18 cellular contexts compared by ENCODE assay signal in the genomic region with DNA sequence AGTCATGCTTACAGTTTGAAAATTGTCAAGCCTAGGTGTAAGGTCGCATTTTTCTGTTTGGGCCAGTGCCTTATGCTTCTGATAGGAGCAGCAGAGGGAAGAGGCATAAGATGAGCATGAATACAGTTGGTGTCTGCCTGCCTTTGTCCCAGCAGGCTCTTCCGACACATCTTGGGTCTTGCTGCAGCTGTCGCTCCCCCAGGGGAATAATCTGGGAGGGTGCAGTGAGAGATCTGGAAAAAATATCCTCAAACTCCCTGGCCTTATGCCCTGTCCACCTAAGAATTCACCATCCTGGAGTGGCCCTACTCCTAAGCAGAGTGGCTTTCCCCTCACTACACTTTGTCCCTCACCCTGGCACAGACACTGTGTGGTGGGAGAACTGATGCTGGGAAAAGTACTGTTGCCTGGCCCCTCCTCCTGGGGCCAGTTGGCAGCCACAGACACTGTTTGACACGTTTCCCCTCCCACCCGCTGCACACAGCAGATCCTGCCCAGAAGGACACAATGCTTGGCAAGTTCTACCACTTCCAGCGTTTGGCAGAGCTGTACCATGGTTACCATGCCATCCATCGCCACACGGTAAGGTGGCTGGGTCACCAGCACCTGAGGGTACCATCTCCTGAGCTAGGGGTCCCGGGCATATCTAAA. TPM values are rescaled to one million over a fixed set of nuclear protein-coding genes. Genes with fewer than 3 reads are reported as not detected.
DNase-seq lines count a peak whose midpoint lies in the region; ATAC-seq and TF ChIP-seq lines count a peak whose summit lies in the region.
"Had no signal": no experiment of that assay in that cellular context is flagged by ENCODE, and none has a peak within 500 bp of the region (broad histone marks: within the 10 kb centered on the region; RNA-seq: fewer than 3 reads in every experiment).

No MANE protein-coding gene starts in this region.

- H3K4me3 ChIP-seq in SK-N-SH (ENCODE audit: low read depth in 2 of 2, low read length in 1 of 2) (no peak overlapping the region), upper lobe of left lung (no peak overlapping the region), adrenal gland (no peak overlapping the region)
- H3K4me3 ChIP-seq: neural progenitor cell, Peyer's patch, smooth muscle cell, stomach had no signal

- H3K27ac Mint-ChIP-seq in activated CD4-positive, alpha-beta T cell treated with anti-CD3 and anti-CD28 coated beads, Interleukin-2, amount 10 ng/mL, durations not matched to agents 7 days and 5 days, result no peak overlapping the region
- H3K27ac Mint-ChIP-seq: neural progenitor cell; T-helper 2 cell treated with Interferon-gamma antibody and Interleukin-4, amounts not matched to agents 5 μg/mL and 100 μg/mL, for 36 hours had no signal

- no peaks in the 10 kb centered on the region for H4K20me1 ChIP-seq in SK-N-SH (ENCODE audit: insufficient read depth)

- TF ChIP-seq EP300 in SK-N-SH (IDR thresholded peaks at IDR 0.05; ENCODE audit: borderline replicate concordance in 1 of 2, low read depth in 1 of 2, low read length in 1 of 2) (no peak), upper lobe of left lung (IDR thresholded peaks at IDR 0.05) (no peak)

- no peaks in the 10 kb centered on the region for H3K9me2 ChIP-seq in SK-N-SH

- H3K36me3 ChIP-seq in SK-N-SH (replicated peaks in 1 of 2; ENCODE audit: control insufficient read depth in 1 of 2, insufficient read depth in 2 of 2, low read length in 1 of 2) (peaks cover 3 to 16% of the 10 kb centered on the region in 2 experiments), upper lobe of left lung (peaks cover 3 to 66% (median 23%) of the 10 kb centered on the region in 4 donors), adrenal gland (replicated peaks in 1 of 2) (peaks cover 0 to 7% of the 10 kb centered on the region in 2 donors)
- H3K36me3 ChIP-seq: neural progenitor cell had no signal

- WGBS in SK-N-SH (ENCODE audit: low lambda C conversion rate), result 94% methylated on average over 9 of the region's 9 CpGs
- 57 to 77% methylated on average over 5 to 9 of the region's 9 CpGs for WGBS in upper lobe of left lung, 2 donors
- WGBS in adrenal gland, 4 donors, result 79 to 91% (median 88%) methylated on average over 9 of the region's 9 CpGs

- H3K4me1 ChIP-seq in SK-N-SH (ENCODE audit: control insufficient read depth in 1 of 2, insufficient read depth in 2 of 2, low read depth in 1 of 2, low read length in 1 of 2), result peaks cover 0 to 28% of the 10 kb centered on the region in 2 experiments; a peak in 2 of 4 replicates
- H3K4me1 ChIP-seq in upper lobe of left lung, result peaks cover 0 to 14% (median 11%) of the 10 kb centered on the region in 4 donors
- peaks cover 0 to 7% of the 10 kb centered on the region in 2 donors for H3K4me1 ChIP-seq in adrenal gland (replicated peaks in 1 of 2)
- H3K4me1 ChIP-seq: neural progenitor cell, Peyer's patch, stomach had no signal

- no peak for TF ChIP-seq RAD21 in SK-N-SH (IDR thresholded peaks at IDR 0.05; ENCODE audit: low read length)

- TF ChIP-seq CTCF in SK-N-SH (IDR thresholded peaks at IDR 0.05), result no peak
- no peak for TF ChIP-seq CTCF in upper lobe of left lung (IDR thresholded peaks at IDR 0.05)
- no peak for TF ChIP-seq CTCF in adrenal gland (IDR thresholded peaks at IDR 0.05)

- H2AFZ ChIP-seq in SK-N-SH (ENCODE audit: low read depth), result no peak overlapping the region
- H2AFZ ChIP-seq: neural progenitor cell had no signal

- H3K9me3 ChIP-seq in SK-N-SH (no peaks in the 10 kb centered on the region), upper lobe of left lung (no peaks in the 10 kb centered on the region), adrenal gland (replicated peaks in 1 of 3) (no peaks in the 10 kb centered on the region)
- H3K9me3 ChIP-seq: Peyer's patch, stomach had no signal

- CTCF ChIA-PET in SK-N-SH (lab: Yijun Ruan, JAX), result no interaction called here
- CTCF ChIA-PET in HEK293T (lab: Yijun Ruan, JAX), result no interaction called here
- CTCF ChIA-PET in activated CD4-positive, alpha-beta T cell treated with anti-CD3 and anti-CD28 coated beads, Interleukin-2, amount 10 ng/mL, durations not matched to agents 7 days and 5 days (lab: Charles Lee), result interaction anchor here (1.1 kb wide), 1 partner anchor 15 kb away, joined by 3 read pairs; no protein-coding TSS in a partner anchor

- H3K4me2 ChIP-seq in SK-N-SH, result no peak overlapping the region
- H3K4me2 ChIP-seq: neural progenitor cell, smooth muscle cell had no signal

- DNase-seq in SK-N-SH (peak; percentile 26), lung microvascular endothelial cell (ENCODE audit: low read depth in 2 of 2) (peak; percentile 24 to 94), upper lobe of left lung (no peak), HEK293T (ENCODE audit: extremely low spot score) (no peak), adrenal gland (no peak)
- no peak for DNase-seq in activated CD4-positive, alpha-beta T cell treated with anti-CD3 and anti-CD28 coated beads, Interleukin-2, amount 10 ng/mL, durations not matched to agents 7 days and 5 days
- DNase-seq: 8988T; activated CD4-positive, alpha-beta T cell treated with anti-CD3 and anti-CD28 coated beads, Interleukin-2, amount 50 U/mL, for 48 hours; Peyer's patch; stomach had no signal

- no peak overlapping the region for H3K9ac ChIP-seq in SK-N-SH
- H3K9ac ChIP-seq: neural progenitor cell had no signal

- no peaks in the 10 kb centered on the region for H3K36me3 Mint-ChIP-seq in activated CD4-positive, alpha-beta T cell treated with anti-CD3 and anti-CD28 coated beads, Interleukin-2, amount 10 ng/mL, durations not matched to agents 7 days and 5 days (ENCODE audit: low read depth)

- intact Hi-C loops in adrenal gland (cut with DNase I), result loop anchor here in 1 of 2 donors (10.0 kb wide), 1 partner anchor 427 kb away; no protein-coding TSS in a partner anchor

- no peaks in the 10 kb centered on the region for H3K27me3 Mint-ChIP-seq in activated CD4-positive, alpha-beta T cell treated with anti-CD3 and anti-CD28 coated beads, Interleukin-2, amount 10 ng/mL, durations not matched to agents 7 days and 5 days

- H3K4me3 Mint-ChIP-seq in activated CD4-positive, alpha-beta T cell treated with anti-CD3 and anti-CD28 coated beads, Interleukin-2, amount 10 ng/mL, durations not matched to agents 7 days and 5 days, result no peak overlapping the region
- H3K4me3 Mint-ChIP-seq: neural progenitor cell; T-helper 2 cell treated with Interferon-gamma antibody and Interleukin-4, amounts not matched to agents 5 μg/mL and 100 μg/mL, for 36 hours had no signal

- POLR2A ChIA-PET in SK-N-SH (lab: Yijun Ruan, JAX), result no interaction called here
- POLR2A ChIA-PET in HEK293T (lab: Yijun Ruan, JAX), result no interaction called here
- POLR2A ChIA-PET in activated CD4-positive, alpha-beta T cell treated with anti-CD3 and anti-CD28 coated beads, Interleukin-2, amount 10 ng/mL, durations not matched to agents 7 days and 5 days (lab: Charles Lee), result no interaction called here

- ATAC-seq in SK-N-SH treated with all-trans-retinoic acid at 6 μM for 48 hours, result no peak
- ATAC-seq in upper lobe of left lung (ENCODE audit: low FRiP score in 2 of 2), result no peak
- ATAC-seq: left lobe of liver had no signal

- no peaks in the 10 kb centered on the region for H3F3A ChIP-seq in SK-N-SH (replicated peaks; ENCODE audit: insufficient read depth)

- no peaks in the 10 kb centered on the region for H3K79me2 ChIP-seq in SK-N-SH (ENCODE audit: insufficient read depth)

- peaks cover 10% of the 10 kb centered on the region for H3K4me1 Mint-ChIP-seq in activated CD4-positive, alpha-beta T cell treated with anti-CD3 and anti-CD28 coated beads, Interleukin-2, amount 10 ng/mL, durations not matched to agents 7 days and 5 days

- H3K9me3 Mint-ChIP-seq in activated CD4-positive, alpha-beta T cell treated with anti-CD3 and anti-CD28 coated beads, Interleukin-2, amount 10 ng/mL, durations not matched to agents 7 days and 5 days, result no peaks in the 10 kb centered on the region
- H3K9me3 Mint-ChIP-seq: neural progenitor cell; T-helper 2 cell treated with Interferon-gamma antibody and Interleukin-4, amounts not matched to agents 5 μg/mL and 100 μg/mL, for 36 hours had no signal

- H3K27ac ChIP-seq in SK-N-SH (ENCODE audit: low read depth in 2 of 2, low read length in 1 of 2), result no peak overlapping the region
- H3K27ac ChIP-seq in cingulate gyrus (ENCODE audit: low read depth, low read length), result peak overlapping the region; percentile 77
- H3K27ac ChIP-seq in upper lobe of left lung, result peak overlapping the region in 3 of 4 donors; percentile 35 to 47 (median 37)
- H3K27ac ChIP-seq in adrenal gland, result no peak overlapping the region
- H3K27ac ChIP-seq: neural progenitor cell, Peyer's patch, stomach had no signal

- H3K27me3 ChIP-seq in SK-N-SH (ENCODE audit: insufficient read depth) (no peaks in the 10 kb centered on the region), upper lobe of left lung (no peaks in the 10 kb centered on the region), adrenal gland (no peaks in the 10 kb centered on the region)
- H3K27me3 ChIP-seq: neural progenitor cell, Peyer's patch, stomach had no signal

- TF ChIP-seq POLR2A in upper lobe of left lung (IDR thresholded peaks at IDR 0.05) (no peak), adrenal gland (IDR thresholded peaks at IDR 0.05) (no peak)

TF ChIP-seq in SK-N-SH, 30 proteins besides CTCF, POLR2A, EP300 and RAD21 (continues in another document):
- no peak for TF ChIP-seq NRF1 (IDR thresholded peaks at IDR 0.05; ENCODE audit: low read depth, low read length)
- TF ChIP-seq FOXM1 (IDR thresholded peaks at IDR 0.05; ENCODE audit: low read depth), result no peak

TF ChIP-seq in HEK293T, 16 proteins besides CTCF, POLR2A, EP300 and RAD21 (continues in another document):
- TF ChIP-seq ZNF384 (IDR thresholded peaks at IDR 0.05) (no peak), NFRKB (IDR thresholded peaks at IDR 0.05) (no peak)

RNA-seq across cellular contexts. Expression of a gene that starts 21.1 kb away (rescaled TPM):
- polyA plus RNA-seq in SK-N-SH (2012; rRNA removed) (not detected in 2 replicates), adrenal gland (not detected)
- not detected in 2 replicates for polyA plus RNA-seq in SK-N-SH (2012; cell fraction: cytosol; rRNA removed)
- polyA plus RNA-seq in SK-N-SH (2012; cell fraction: nucleus; rRNA removed), result not detected in 2 replicates
- total RNA-seq in lung microvascular endothelial cell (not detected in 2 replicates), upper lobe of left lung (not detected), adrenal gland (not detected)
- not detected for total RNA-seq in activated CD4-positive, alpha-beta T cell treated with anti-CD3 and anti-CD28 coated beads, Interleukin-2, amount 10 ng/mL, durations not matched to agents 7 days and 5 days
- total RNA-seq: astrocyte, H1, left lobe of liver, Peyer's patch, stomach had no signal
- polyA plus RNA-seq: H1, smooth muscle cell, stomach had no signal

RNA-seq across cellular contexts. Expression of a gene that starts 35.7 kb away (rescaled TPM):
- not detected in 2 replicates for polyA plus RNA-seq in SK-N-SH (2012; rRNA removed)
- polyA plus RNA-seq in SK-N-SH (2012; cell fraction: cytosol; rRNA removed), result not detected in 2 replicates
- polyA plus RNA-seq in SK-N-SH (2012; cell fraction: nucleus; rRNA removed), result not detected in 2 replicates
- not detected in 2 replicates for total RNA-seq in lung microvascular endothelial cell
- total RNA-seq in upper lobe of left lung, result not detected
- not detected for total RNA-seq in activated CD4-positive, alpha-beta T cell treated with anti-CD3 and anti-CD28 coated beads, Interleukin-2, amount 10 ng/mL, durations not matched to agents 7 days and 5 days
- total RNA-seq in adrenal gland, result not detected
- polyA plus RNA-seq in adrenal gland, result not detected
- total RNA-seq: astrocyte, H1, left lobe of liver, Peyer's patch, smooth muscle cell, stomach had no signal
- polyA plus RNA-seq: H1, smooth muscle cell, stomach had no signal

Comparison
In these comparisons a context has a peak if more than half of its experiments do, and no peak if none do; other contexts are left out.
1. DNase-seq: peak in SK-N-SH (single experiment) and lung microvascular endothelial cell (2 of 2); none in upper lobe of left lung (0 of 2), HEK293T (single experiment), activated CD4-positive, alpha-beta T cell treated with anti-CD3 and anti-CD28 coated beads, Interleukin-2, amount 10 ng/mL, durations not matched to agents 7 days and 5 days (single experiment) and adrenal gland (0 of 7).
2. H3K27ac ChIP-seq: peak in cingulate gyrus (single experiment) and upper lobe of left lung (3 of 4); none in SK-N-SH (0 of 2) and adrenal gland (0 of 5).